9 cellular contexts compared by ENCODE assay signal in genomic region chr15:74357521-74357920, GRCh38. TPM values are rescaled to one million over a fixed set of nuclear protein-coding genes. Genes with fewer than 3 reads are reported as not detected.
"Had no signal": no experiment of that assay in that cellular context is flagged by ENCODE, and none has a peak within 500 bp of the region (broad histone marks: within the 10 kb centered on the region; RNA-seq: fewer than 3 reads in every experiment).

No MANE protein-coding gene starts in this region.

RNA-seq across cellular contexts. Expression of gene CYP11A1, which starts 9.9 kb away (rescaled TPM):
- total RNA-seq: activated CD4-positive, alpha-beta memory T cell treated with anti-CD3 and anti-CD28 coated beads, Interleukin-2, amount 10 ng/mL, durations not matched to agents 7 days and 5 days; activated CD4-positive, alpha-beta T cell treated with anti-CD3 and anti-CD28 coated beads, Interleukin-2, amount 10 ng/mL, durations not matched to agents 7 days and 5 days; dermis microvascular lymphatic vessel endothelial cell; glomerular endothelial cell; lung microvascular endothelial cell; occipital lobe; pulmonary artery endothelial cell; T-helper 17 cell; temporal lobe had no signal
